1 cellular context compared by ENCODE assay signal in the genomic region with DNA sequence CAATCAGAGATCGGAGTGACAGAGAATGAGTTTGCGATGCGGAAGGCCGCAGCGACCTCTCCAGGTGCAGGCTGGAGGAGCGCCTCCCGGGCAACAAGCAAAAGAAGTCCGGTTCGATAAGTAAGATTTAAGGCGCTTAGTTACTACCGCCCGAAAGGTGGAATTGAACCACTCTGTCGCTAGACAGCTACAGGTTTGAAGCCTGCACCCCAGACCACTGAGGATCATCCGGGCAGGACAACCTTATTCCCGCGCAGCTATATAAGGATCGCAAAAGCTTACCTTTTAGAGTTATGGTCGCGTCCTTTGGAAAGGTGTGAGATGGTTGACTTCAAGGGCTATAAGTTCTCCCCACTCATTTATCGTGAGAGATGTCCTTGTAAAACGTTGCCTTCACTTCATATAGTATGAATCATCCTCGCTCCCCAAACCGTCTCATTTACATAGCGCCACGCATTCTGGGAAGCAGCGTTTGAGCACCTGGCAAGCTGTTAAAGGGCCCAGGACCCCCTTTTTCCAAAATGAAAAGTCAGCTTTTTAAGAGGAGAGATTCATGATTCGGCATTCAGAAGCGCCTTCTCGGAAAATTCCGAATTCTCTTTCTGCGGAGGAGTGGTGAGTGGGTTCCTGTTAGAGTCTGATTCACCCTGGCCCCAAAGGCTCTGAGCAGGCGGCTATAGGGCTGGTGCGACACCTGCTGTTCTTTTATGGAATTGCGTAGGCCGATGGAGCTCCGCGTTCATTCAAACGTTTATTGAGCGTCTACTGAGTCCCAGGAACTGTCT.
A peak's percentile ranks its signal among the peaks of the same experiment; 100 is the strongest.
TF ChIP-seq lines count a peak whose summit lies in the region.

No MANE protein-coding gene starts in this region.

TF ChIP-seq in GM12878, 131 proteins besides CTCF, POLR2A, EP300 and RAD21 (continued from another document and continues in another):
- TF ChIP-seq, protein P1, sequence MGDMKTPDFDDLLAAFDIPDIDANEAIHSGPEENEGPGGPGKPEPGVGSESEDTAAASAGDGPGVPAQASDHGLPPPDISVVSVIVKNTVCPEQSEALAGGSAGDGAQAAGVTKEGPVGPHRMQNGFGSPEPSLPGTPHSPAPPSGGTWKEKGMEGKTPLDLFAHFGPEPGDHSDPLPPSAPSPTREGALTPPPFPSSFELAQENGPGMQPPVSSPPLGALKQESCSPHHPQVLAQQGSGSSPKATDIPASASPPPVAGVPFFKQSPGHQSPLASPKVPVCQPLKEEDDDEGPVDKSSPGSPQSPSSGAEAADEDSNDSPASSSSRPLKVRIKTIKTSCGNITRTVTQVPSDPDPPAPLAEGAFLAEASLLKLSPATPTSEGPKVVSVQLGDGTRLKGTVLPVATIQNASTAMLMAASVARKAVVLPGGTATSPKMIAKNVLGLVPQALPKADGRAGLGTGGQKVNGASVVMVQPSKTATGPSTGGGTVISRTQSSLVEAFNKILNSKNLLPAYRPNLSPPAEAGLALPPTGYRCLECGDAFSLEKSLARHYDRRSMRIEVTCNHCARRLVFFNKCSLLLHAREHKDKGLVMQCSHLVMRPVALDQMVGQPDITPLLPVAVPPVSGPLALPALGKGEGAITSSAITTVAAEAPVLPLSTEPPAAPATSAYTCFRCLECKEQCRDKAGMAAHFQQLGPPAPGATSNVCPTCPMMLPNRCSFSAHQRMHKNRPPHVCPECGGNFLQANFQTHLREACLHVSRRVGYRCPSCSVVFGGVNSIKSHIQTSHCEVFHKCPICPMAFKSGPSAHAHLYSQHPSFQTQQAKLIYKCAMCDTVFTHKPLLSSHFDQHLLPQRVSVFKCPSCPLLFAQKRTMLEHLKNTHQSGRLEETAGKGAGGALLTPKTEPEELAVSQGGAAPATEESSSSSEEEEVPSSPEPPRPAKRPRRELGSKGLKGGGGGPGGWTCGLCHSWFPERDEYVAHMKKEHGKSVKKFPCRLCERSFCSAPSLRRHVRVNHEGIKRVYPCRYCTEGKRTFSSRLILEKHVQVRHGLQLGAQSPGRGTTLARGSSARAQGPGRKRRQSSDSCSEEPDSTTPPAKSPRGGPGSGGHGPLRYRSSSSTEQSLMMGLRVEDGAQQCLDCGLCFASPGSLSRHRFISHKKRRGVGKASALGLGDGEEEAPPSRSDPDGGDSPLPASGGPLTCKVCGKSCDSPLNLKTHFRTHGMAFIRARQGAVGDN (IDR thresholded peaks at IDR 0.05) = no peak
- TF ChIP-seq RFX5 (IDR thresholded peaks at IDR 0.05; ENCODE audit: low read depth, low read length) (no peak), NFXL1 (IDR thresholded peaks at IDR 0.05; ENCODE audit: borderline replicate concordance) (no peak), BRCA1 (IDR thresholded peaks at IDR 0.05; ENCODE audit: low read depth, low read length) (no peak), MEF2B (IDR thresholded peaks at IDR 0.05; ENCODE audit: partially characterized antibody, poor library complexity, severe bottlenecking) (peak; percentile 47), SMAD1 (IDR thresholded peaks at IDR 0.05; ENCODE audit: low read depth, partially characterized antibody) (peak; percentile 55), FOXK2 (IDR thresholded peaks at IDR 0.05) (no peak), CEBPB (IDR thresholded peaks at IDR 0.05; ENCODE audit: borderline replicate concordance in 1 of 2, low read depth in 2 of 2, low read length in 2 of 2) (no peak), CHD4 (IDR thresholded peaks at IDR 0.05) (no peak), ZNF207 (IDR thresholded peaks at IDR 0.05; ENCODE audit: borderline replicate concordance) (peak; percentile 87; the same call in 1 of the 2 replicates), NR2C1 (IDR thresholded peaks at IDR 0.05) (no peak), POU2F2 (IDR thresholded peaks at IDR 0.05; ENCODE audit: borderline replicate concordance, low read depth, low read length) (peak; percentile 100), EGR1 (IDR thresholded peaks at IDR 0.05; ENCODE audit: borderline replicate concordance in 1 of 2, low read depth in 2 of 2, low read length in 2 of 2) (no peak), RB1 (IDR thresholded peaks at IDR 0.05; ENCODE audit: borderline replicate concordance) (peak; percentile 88; the same call in 1 of the 2 replicates), ZBED1 (IDR thresholded peaks at IDR 0.05; ENCODE audit: borderline replicate concordance) (0 out of 2 replicates have a peak, but pooled peaks have one; percentile 72), EED (IDR thresholded peaks at IDR 0.05; ENCODE audit: low read depth) (peak; percentile 42; the same call in 1 of the 2 replicates), CREM (IDR thresholded peaks at IDR 0.05; ENCODE audit: low read depth) (peak; percentile 51), PAX8 (IDR thresholded peaks at IDR 0.05) (no peak), ZZZ3 (IDR thresholded peaks at IDR 0.05; ENCODE audit: control insufficient read depth, insufficient read length, low read depth) (no peak), SRF (IDR thresholded peaks at IDR 0.05; ENCODE audit: low read depth in 2 of 2, low read length in 2 of 2) (no peak), SIX5 (IDR thresholded peaks at IDR 0.05; ENCODE audit: low read depth, low read length, severe bottlenecking) (no peak), RAD51 (IDR thresholded peaks at IDR 0.05) (peak; percentile 54), KLF5 (IDR thresholded peaks at IDR 0.05; ENCODE audit: partially characterized antibody) (peak; percentile 71), SP1 (IDR thresholded peaks at IDR 0.05; ENCODE audit: low read depth, low read length) (no peak), ASH2L (IDR thresholded peaks at IDR 0.05; ENCODE audit: borderline replicate concordance, low read depth) (no peak), SREBF1 (IDR thresholded peaks at IDR 0.05; ENCODE audit: low read length) (no peak), NR2F1 (conservative IDR thresholded peaks at IDR 0.05) (peak; percentile 48), STAT1 (conservative IDR thresholded peaks at IDR 0.05) (0 out of 2 replicates have a peak, but pooled peaks have one; percentile 87), GABPA (IDR thresholded peaks at IDR 0.05; ENCODE audit: low read depth) (no peak), SPI1 (IDR thresholded peaks at IDR 0.05; ENCODE audit: borderline replicate concordance, insufficient read depth, low read depth, low read length) (no peak), TAF1 (IDR thresholded peaks at IDR 0.05; ENCODE audit: borderline replicate concordance, low read depth, low read length) (0 out of 2 replicates have a peak, but pooled peaks have one; percentile 34), RBBP5 (conservative IDR thresholded peaks at IDR 0.05) (no peak)
- TF ChIP-seq, protein P2, sequence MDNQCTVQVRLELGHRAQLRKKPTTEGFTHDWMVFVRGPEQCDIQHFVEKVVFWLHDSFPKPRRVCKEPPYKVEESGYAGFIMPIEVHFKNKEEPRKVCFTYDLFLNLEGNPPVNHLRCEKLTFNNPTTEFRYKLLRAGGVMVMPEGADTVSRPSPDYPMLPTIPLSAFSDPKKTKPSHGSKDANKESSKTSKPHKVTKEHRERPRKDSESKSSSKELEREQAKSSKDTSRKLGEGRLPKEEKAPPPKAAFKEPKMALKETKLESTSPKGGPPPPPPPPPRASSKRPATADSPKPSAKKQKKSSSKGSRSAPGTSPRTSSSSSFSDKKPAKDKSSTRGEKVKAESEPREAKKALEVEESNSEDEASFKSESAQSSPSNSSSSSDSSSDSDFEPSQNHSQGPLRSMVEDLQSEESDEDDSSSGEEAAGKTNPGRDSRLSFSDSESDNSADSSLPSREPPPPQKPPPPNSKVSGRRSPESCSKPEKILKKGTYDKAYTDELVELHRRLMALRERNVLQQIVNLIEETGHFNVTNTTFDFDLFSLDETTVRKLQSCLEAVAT (IDR thresholded peaks at IDR 0.05) = peak; percentile 72
- TF ChIP-seq, protein P3, sequence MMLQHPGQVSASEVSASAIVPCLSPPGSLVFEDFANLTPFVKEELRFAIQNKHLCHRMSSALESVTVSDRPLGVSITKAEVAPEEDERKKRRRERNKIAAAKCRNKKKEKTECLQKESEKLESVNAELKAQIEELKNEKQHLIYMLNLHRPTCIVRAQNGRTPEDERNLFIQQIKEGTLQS (IDR thresholded peaks at IDR 0.05; ENCODE audit: borderline replicate concordance, extremely low read depth, low read depth, low read length) = no peak
- TF ChIP-seq, protein P4, sequence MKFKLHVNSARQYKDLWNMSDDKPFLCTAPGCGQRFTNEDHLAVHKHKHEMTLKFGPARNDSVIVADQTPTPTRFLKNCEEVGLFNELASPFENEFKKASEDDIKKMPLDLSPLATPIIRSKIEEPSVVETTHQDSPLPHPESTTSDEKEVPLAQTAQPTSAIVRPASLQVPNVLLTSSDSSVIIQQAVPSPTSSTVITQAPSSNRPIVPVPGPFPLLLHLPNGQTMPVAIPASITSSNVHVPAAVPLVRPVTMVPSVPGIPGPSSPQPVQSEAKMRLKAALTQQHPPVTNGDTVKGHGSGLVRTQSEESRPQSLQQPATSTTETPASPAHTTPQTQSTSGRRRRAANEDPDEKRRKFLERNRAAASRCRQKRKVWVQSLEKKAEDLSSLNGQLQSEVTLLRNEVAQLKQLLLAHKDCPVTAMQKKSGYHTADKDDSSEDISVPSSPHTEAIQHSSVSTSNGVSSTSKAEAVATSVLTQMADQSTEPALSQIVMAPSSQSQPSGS (IDR thresholded peaks at IDR 0.05; ENCODE audit: low read length) = no peak; the same call in 1 of the 2 replicates
- TF ChIP-seq, protein P5, sequence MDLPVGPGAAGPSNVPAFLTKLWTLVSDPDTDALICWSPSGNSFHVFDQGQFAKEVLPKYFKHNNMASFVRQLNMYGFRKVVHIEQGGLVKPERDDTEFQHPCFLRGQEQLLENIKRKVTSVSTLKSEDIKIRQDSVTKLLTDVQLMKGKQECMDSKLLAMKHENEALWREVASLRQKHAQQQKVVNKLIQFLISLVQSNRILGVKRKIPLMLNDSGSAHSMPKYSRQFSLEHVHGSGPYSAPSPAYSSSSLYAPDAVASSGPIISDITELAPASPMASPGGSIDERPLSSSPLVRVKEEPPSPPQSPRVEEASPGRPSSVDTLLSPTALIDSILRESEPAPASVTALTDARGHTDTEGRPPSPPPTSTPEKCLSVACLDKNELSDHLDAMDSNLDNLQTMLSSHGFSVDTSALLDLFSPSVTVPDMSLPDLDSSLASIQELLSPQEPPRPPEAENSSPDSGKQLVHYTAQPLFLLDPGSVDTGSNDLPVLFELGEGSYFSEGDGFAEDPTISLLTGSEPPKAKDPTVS (IDR thresholded peaks at IDR 0.05; ENCODE audit: low read depth, low read length) = peak; percentile 46; the same call in 1 of the 2 replicates
- TF ChIP-seq, protein P6, sequence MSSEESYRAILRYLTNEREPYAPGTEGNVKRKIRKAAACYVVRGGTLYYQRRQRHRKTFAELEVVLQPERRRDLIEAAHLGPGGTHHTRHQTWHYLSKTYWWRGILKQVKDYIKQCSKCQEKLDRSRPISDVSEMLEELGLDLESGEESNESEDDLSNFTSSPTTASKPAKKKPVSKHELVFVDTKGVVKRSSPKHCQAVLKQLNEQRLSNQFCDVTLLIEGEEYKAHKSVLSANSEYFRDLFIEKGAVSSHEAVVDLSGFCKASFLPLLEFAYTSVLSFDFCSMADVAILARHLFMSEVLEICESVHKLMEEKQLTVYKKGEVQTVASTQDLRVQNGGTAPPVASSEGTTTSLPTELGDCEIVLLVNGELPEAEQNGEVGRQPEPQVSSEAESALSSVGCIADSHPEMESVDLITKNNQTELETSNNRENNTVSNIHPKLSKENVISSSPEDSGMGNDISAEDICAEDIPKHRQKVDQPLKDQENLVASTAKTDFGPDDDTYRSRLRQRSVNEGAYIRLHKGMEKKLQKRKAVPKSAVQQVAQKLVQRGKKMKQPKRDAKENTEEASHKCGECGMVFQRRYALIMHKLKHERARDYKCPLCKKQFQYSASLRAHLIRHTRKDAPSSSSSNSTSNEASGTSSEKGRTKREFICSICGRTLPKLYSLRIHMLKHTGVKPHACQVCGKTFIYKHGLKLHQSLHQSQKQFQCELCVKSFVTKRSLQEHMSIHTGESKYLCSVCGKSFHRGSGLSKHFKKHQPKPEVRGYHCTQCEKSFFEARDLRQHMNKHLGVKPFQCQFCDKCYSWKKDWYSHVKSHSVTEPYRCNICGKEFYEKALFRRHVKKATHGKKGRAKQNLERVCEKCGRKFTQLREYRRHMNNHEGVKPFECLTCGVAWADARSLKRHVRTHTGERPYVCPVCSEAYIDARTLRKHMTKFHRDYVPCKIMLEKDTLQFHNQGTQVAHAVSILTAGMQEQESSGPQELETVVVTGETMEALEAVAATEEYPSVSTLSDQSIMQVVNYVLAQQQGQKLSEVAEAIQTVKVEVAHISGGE (CRISPR knock-in tag; IDR thresholded peaks at IDR 0.05) = no peak
- TF ChIP-seq, protein P7, sequence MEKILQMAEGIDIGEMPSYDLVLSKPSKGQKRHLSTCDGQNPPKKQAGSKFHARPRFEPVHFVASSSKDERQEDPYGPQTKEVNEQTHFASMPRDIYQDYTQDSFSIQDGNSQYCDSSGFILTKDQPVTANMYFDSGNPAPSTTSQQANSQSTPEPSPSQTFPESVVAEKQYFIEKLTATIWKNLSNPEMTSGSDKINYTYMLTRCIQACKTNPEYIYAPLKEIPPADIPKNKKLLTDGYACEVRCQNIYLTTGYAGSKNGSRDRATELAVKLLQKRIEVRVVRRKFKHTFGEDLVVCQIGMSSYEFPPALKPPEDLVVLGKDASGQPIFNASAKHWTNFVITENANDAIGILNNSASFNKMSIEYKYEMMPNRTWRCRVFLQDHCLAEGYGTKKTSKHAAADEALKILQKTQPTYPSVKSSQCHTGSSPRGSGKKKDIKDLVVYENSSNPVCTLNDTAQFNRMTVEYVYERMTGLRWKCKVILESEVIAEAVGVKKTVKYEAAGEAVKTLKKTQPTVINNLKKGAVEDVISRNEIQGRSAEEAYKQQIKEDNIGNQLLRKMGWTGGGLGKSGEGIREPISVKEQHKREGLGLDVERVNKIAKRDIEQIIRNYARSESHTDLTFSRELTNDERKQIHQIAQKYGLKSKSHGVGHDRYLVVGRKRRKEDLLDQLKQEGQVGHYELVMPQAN (conservative IDR thresholded peaks at IDR 0.05) = peak; percentile 53; the same call in 1 of the 2 replicates
- TF ChIP-seq, protein P8, sequence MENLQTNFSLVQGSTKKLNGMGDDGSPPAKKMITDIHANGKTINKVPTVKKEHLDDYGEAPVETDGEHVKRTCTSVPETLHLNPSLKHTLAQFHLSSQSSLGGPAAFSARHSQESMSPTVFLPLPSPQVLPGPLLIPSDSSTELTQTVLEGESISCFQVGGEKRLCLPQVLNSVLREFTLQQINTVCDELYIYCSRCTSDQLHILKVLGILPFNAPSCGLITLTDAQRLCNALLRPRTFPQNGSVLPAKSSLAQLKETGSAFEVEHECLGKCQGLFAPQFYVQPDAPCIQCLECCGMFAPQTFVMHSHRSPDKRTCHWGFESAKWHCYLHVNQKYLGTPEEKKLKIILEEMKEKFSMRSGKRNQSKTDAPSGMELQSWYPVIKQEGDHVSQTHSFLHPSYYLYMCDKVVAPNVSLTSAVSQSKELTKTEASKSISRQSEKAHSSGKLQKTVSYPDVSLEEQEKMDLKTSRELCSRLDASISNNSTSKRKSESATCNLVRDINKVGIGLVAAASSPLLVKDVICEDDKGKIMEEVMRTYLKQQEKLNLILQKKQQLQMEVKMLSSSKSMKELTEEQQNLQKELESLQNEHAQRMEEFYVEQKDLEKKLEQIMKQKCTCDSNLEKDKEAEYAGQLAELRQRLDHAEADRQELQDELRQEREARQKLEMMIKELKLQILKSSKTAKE (IDR thresholded peaks at IDR 0.05; ENCODE audit: low read depth, poor library complexity, severe bottlenecking) = peak; percentile 92
- TF ChIP-seq, protein P9, sequence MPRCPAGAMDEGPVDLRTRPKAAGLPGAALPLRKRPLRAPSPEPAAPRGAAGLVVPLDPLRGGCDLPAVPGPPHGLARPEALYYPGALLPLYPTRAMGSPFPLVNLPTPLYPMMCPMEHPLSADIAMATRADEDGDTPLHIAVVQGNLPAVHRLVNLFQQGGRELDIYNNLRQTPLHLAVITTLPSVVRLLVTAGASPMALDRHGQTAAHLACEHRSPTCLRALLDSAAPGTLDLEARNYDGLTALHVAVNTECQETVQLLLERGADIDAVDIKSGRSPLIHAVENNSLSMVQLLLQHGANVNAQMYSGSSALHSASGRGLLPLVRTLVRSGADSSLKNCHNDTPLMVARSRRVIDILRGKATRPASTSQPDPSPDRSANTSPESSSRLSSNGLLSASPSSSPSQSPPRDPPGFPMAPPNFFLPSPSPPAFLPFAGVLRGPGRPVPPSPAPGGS (IDR thresholded peaks at IDR 0.05; ENCODE audit: borderline replicate concordance, insufficient read depth, low read depth, low read length, poor library complexity, severe bottlenecking) = no peak
